In genomic region chr4:17066972-17067371, GRCh38 we compare ENCODE assay signal across 13 cellular contexts.
DNase-seq lines count a peak whose midpoint lies in the region; ATAC-seq and TF ChIP-seq lines count a peak whose summit lies in the region.
"Had no signal": no experiment of that assay in that cellular context is flagged by ENCODE, and none has a peak within 500 bp of the region (broad histone marks: within the 10 kb centered on the region; RNA-seq: fewer than 3 reads in every experiment).

No MANE protein-coding gene starts in this region.

- H3K9me3 ChIP-seq in MG63 (peaks cover 4% of the 10 kb centered on the region; the same call in 1 of the 2 replicates), mesodermal cell (ENCODE audit: control insufficient read depth, low read length) (peaks cover 3% of the 10 kb centered on the region)

- ATAC-seq in HG02642 (IDR thresholded peaks at IDR 0.05; ENCODE audit: poor library complexity, unreplicated experiment) (no peak), GM21360 (IDR thresholded peaks at IDR 0.05; ENCODE audit: unreplicated experiment) (no peak), GM18909 (IDR thresholded peaks at IDR 0.05; ENCODE audit: poor library complexity, unreplicated experiment) (no peak)
- ATAC-seq: activated T-cell treated with anti-CD3 and anti-CD28 coated beads, Interleukin-2, amount 50 U/mL, for 4 hours had no signal

- peak overlapping the region; percentile 72 for H3K27ac ChIP-seq in mesodermal cell (ENCODE audit: low read depth, low read length, severe bottlenecking)
- H3K27ac ChIP-seq: heart left ventricle, VCaP had no signal

- H3K36me3 ChIP-seq in MG63 = no peaks in the 10 kb centered on the region
- no peaks in the 10 kb centered on the region for H3K36me3 ChIP-seq in mesodermal cell (ENCODE audit: control insufficient read depth, insufficient read depth, low read length)
- H3K36me3 ChIP-seq: heart left ventricle had no signal

- TF ChIP-seq CTCF in AG09309 (IDR thresholded peaks at IDR 0.05; ENCODE audit: control insufficient read depth, insufficient read depth, low read depth, low read length, missing control alignments) (no peak), GM20000 (IDR thresholded peaks at IDR 0.05; ENCODE audit: extremely low read depth, missing control alignments) (no peak)

- H3K4me3 ChIP-seq in AG09309 (ENCODE audit: control insufficient read depth, low read depth, low read length) (no peak overlapping the region), MG63 (no peak overlapping the region), mesodermal cell (ENCODE audit: extremely low read depth, insufficient read depth, low read length, poor library complexity, severe bottlenecking) (no peak overlapping the region)
- H3K4me3 ChIP-seq: heart left ventricle had no signal

- H3K4me1 ChIP-seq in mesodermal cell (ENCODE audit: control insufficient read depth, insufficient read depth, low read length, poor library complexity, severe bottlenecking) = peaks cover 47% of the 10 kb centered on the region

- DNase-seq in AG09309 (ENCODE audit: low read depth) (peak; percentile 70), MG63 (peak; percentile 81), dermis blood vessel endothelial cell (peak; percentile 37), GM20000 (ENCODE audit: low spot score) (no peak)
- DNase-seq: activated T-cell treated with anti-CD3 and anti-CD28 coated beads, Interleukin-2, amount 50 U/mL, for 4 hours; CD4-positive, alpha-beta T cell; heart left ventricle; NCI-H2029 treated with DMSO at 0.1 percent for 48 hours had no signal

- 39 to 63% methylated on average over 3 of the region's 4 CpGs for WGBS in mesodermal cell (ENCODE audit: insufficient coverage in 2 of 2), 2 experiments

- no peaks in the 10 kb centered on the region for H3K27me3 ChIP-seq in MG63
- H3K27me3 ChIP-seq: heart left ventricle had no signal
